In the genomic region with DNA sequence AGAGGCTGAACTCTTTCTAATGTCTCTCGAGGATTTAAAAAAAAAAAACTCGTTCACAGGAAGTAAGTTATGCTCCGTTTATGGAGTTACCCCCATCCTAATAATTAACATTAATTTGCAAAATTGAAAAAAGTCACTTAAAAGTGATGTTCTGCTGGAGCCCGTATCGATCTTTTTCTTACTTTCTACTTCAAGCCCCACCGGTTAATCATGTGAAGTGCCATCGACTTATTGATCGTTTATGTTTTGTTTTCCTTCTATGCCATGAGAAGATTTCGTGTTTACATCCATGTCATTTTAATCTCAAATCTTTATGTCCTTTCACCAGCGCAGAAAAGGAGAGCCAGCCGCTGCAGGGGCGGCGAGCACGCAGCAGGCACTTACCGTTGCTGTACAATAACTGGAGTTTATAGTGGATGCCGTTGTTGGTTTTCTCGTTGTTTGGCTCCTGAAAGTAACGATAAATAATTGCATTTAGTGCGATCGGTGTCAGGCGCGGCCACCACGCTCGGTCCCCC, we compare ENCODE assay signal across 10 cellular contexts. TPM values are rescaled to one million over a fixed set of nuclear protein-coding genes. Genes with fewer than 3 reads are reported as not detected.
DNase-seq lines count a peak whose midpoint lies in the region; ATAC-seq, FAIRE-seq and TF ChIP-seq lines count a peak whose summit lies in the region.
"Had no signal": no experiment of that assay in that cellular context is flagged by ENCODE, and none has a peak within 500 bp of the region (broad histone marks: within the 10 kb centered on the region; RNA-seq: fewer than 3 reads in every experiment).

No MANE protein-coding gene starts in this region.

- FAIRE-seq in kidney (lab: Jason Lieb, UNC), result no peak

- H3K27ac Mint-ChIP-seq in T-helper 1 cell treated with Interleukin-12 subunit alpha and Interleukin-12 subunit beta and Interleukin-4 antibody, amounts not matched to agents 30 μg/mL and 1 μg/mL, for 36 hours, result peak overlapping the region; percentile 37
- no peak overlapping the region for H3K27ac Mint-ChIP-seq in activated naive CD8-positive, alpha-beta T cell treated with anti-CD3 and anti-CD28 coated beads for 36 hours
- H3K27ac Mint-ChIP-seq in stimulated activated naive B cell treated with anti-CD40 and anti-IgM and Interleukin-4, amounts not matched to agents 10 μg/mL and 1 μg/mL and 100 μg/mL, for 72 hours, result peak overlapping the region; percentile 32

- DNase-seq in T-helper 1 cell (no peak), kidney (no peak), GM20000 (ENCODE audit: low spot score) (no peak)
- DNase-seq in activated naive CD8-positive, alpha-beta T cell treated with anti-CD3 and anti-CD28 coated beads for 36 hours, result no peak
- DNase-seq in stimulated activated naive B cell treated with anti-CD40 and anti-IgM and Interleukin-4, amounts not matched to agents 10 μg/mL and 1 μg/mL and 100 μg/mL, for 72 hours, result no peak

- ATAC-seq in stimulated activated naive B cell treated with anti-CD40 and anti-IgM and Interleukin-4, amounts not matched to agents 10 μg/mL and 1 μg/mL and 100 μg/mL, for 72 hours (replicated peaks), result no peak
- no peak for ATAC-seq in esophagus mucosa
- ATAC-seq in HG03342 (IDR thresholded peaks at IDR 0.05; ENCODE audit: unreplicated experiment), result no peak

- H3K9me3 ChIP-seq in kidney (ENCODE audit: control insufficient read depth in 1 of 2, low read length in 2 of 2), result no peaks in the 10 kb centered on the region
- H3K9me3 ChIP-seq: neutrophil had no signal

- peak overlapping the region; percentile 26 for H3K4me3 Mint-ChIP-seq in T-helper 1 cell treated with Interleukin-12 subunit alpha and Interleukin-12 subunit beta and Interleukin-4 antibody, amounts not matched to agents 30 μg/mL and 1 μg/mL, for 36 hours
- H3K4me3 Mint-ChIP-seq in activated naive CD8-positive, alpha-beta T cell treated with anti-CD3 and anti-CD28 coated beads for 36 hours, result peak overlapping the region; percentile 60
- peak overlapping the region; percentile 46 to 55 for H3K4me3 Mint-ChIP-seq in stimulated activated naive B cell treated with anti-CD40 and anti-IgM and Interleukin-4, amounts not matched to agents 10 μg/mL and 1 μg/mL and 100 μg/mL, for 72 hours

- peaks cover 63% of the 10 kb centered on the region for H3K27me3 Mint-ChIP-seq in T-helper 1 cell treated with Interleukin-12 subunit alpha and Interleukin-12 subunit beta and Interleukin-4 antibody, amounts not matched to agents 30 μg/mL and 1 μg/mL, for 36 hours (ENCODE audit: low read depth)
- peaks cover 76% of the 10 kb centered on the region for H3K27me3 Mint-ChIP-seq in activated naive CD8-positive, alpha-beta T cell treated with anti-CD3 and anti-CD28 coated beads for 36 hours
- peaks cover 42 to 59% of the 10 kb centered on the region in 2 donors for H3K27me3 Mint-ChIP-seq in stimulated activated naive B cell treated with anti-CD40 and anti-IgM and Interleukin-4, amounts not matched to agents 10 μg/mL and 1 μg/mL and 100 μg/mL, for 72 hours

- H3K4me3 ChIP-seq in kidney (ENCODE audit: low read length in 2 of 2), result peak overlapping the region; percentile 23 to 59

- H3K36me3 ChIP-seq in kidney (ENCODE audit: control insufficient read depth in 1 of 2, insufficient read depth in 2 of 2, low read length in 2 of 2), result no peaks in the 10 kb centered on the region
- H3K36me3 ChIP-seq: neutrophil had no signal

- intact Hi-C loops in kidney (cut with DNase I), result no loop called here

- no peaks in the 10 kb centered on the region for H3K9me3 Mint-ChIP-seq in T-helper 1 cell treated with Interleukin-12 subunit alpha and Interleukin-12 subunit beta and Interleukin-4 antibody, amounts not matched to agents 30 μg/mL and 1 μg/mL, for 36 hours
- no peaks in the 10 kb centered on the region for H3K9me3 Mint-ChIP-seq in activated naive CD8-positive, alpha-beta T cell treated with anti-CD3 and anti-CD28 coated beads for 36 hours
- peaks cover 0 to 2% of the 10 kb centered on the region in 2 donors for H3K9me3 Mint-ChIP-seq in stimulated activated naive B cell treated with anti-CD40 and anti-IgM and Interleukin-4, amounts not matched to agents 10 μg/mL and 1 μg/mL and 100 μg/mL, for 72 hours

- H3K27ac ChIP-seq in kidney (ENCODE audit: low read depth in 2 of 2, low read length in 2 of 2), result no peak overlapping the region
- H3K27ac ChIP-seq: 22Rv1, neutrophil had no signal

- H3K36me3 Mint-ChIP-seq in T-helper 1 cell treated with Interleukin-12 subunit alpha and Interleukin-12 subunit beta and Interleukin-4 antibody, amounts not matched to agents 30 μg/mL and 1 μg/mL, for 36 hours (ENCODE audit: low read depth), result peaks cover 2% of the 10 kb centered on the region
- peaks cover 3% of the 10 kb centered on the region for H3K36me3 Mint-ChIP-seq in activated naive CD8-positive, alpha-beta T cell treated with anti-CD3 and anti-CD28 coated beads for 36 hours
- peaks cover 6 to 10% of the 10 kb centered on the region in 2 donors for H3K36me3 Mint-ChIP-seq in stimulated activated naive B cell treated with anti-CD40 and anti-IgM and Interleukin-4, amounts not matched to agents 10 μg/mL and 1 μg/mL and 100 μg/mL, for 72 hours

- TF ChIP-seq CTCF in kidney (IDR thresholded peaks at IDR 0.05; ENCODE audit: borderline replicate concordance, extremely low read depth, insufficient read depth) (no peak), GM20000 (IDR thresholded peaks at IDR 0.05; ENCODE audit: extremely low read depth, missing control alignments) (no peak)

- H3K4me1 Mint-ChIP-seq in T-helper 1 cell treated with Interleukin-12 subunit alpha and Interleukin-12 subunit beta and Interleukin-4 antibody, amounts not matched to agents 30 μg/mL and 1 μg/mL, for 36 hours (ENCODE audit: low read depth), result peaks cover 13% of the 10 kb centered on the region
- H3K4me1 Mint-ChIP-seq in activated naive CD8-positive, alpha-beta T cell treated with anti-CD3 and anti-CD28 coated beads for 36 hours, result peaks cover 31% of the 10 kb centered on the region
- peaks cover 12 to 25% of the 10 kb centered on the region in 2 donors for H3K4me1 Mint-ChIP-seq in stimulated activated naive B cell treated with anti-CD40 and anti-IgM and Interleukin-4, amounts not matched to agents 10 μg/mL and 1 μg/mL and 100 μg/mL, for 72 hours

- peaks cover 0 to 4% of the 10 kb centered on the region in 2 donors for H3K4me1 ChIP-seq in kidney (ENCODE audit: control insufficient read depth in 1 of 2, insufficient read depth in 1 of 2, low read depth in 1 of 2, low read length in 2 of 2)

- H3K9ac ChIP-seq in kidney (ENCODE audit: low read length in 2 of 2), result peak overlapping the region in 1 of 2 donors; percentile 58

RNA-seq across cellular contexts. Expression of a gene that starts 1.5 kb away (rescaled TPM):
- not detected for total RNA-seq in activated naive CD8-positive, alpha-beta T cell treated with anti-CD3 and anti-CD28 coated beads for 36 hours
- total RNA-seq in kidney (0.98 TPM), esophagus mucosa (0.44 TPM)
- 0.09 TPM for polyA plus RNA-seq in kidney (ENCODE audit: insufficient read depth, low read depth, low replicate concordance)
